1 cellular context compared by ENCODE assay signal in genomic region chr3:49161808-49162530, GRCh38.
TF ChIP-seq lines count a peak whose summit lies in the region.

No MANE protein-coding gene starts in this region.

TF ChIP-seq in K562, 482 proteins besides CTCF, POLR2A, EP300 and RAD21:
- TF ChIP-seq RBFOX2 (IDR thresholded peaks at IDR 0.05; ENCODE audit: low read depth, low read length) (0 out of 2 replicates have a peak, but pooled peaks have one; percentile 0), MXD1 (CRISPR knock-in tag; IDR thresholded peaks at IDR 0.05; ENCODE audit: borderline replicate concordance, poor library complexity, severe bottlenecking) (no peak)
